ENCODE assay signal across 1 cellular context in genomic region chr12:26158078-26158764, GRCh38.
TF ChIP-seq lines count a peak whose summit lies in the region.

No MANE protein-coding gene starts in this region.

TF ChIP-seq in HCT116, 20 proteins besides CTCF, POLR2A, EP300 and RAD21 (continued from another document):
- TF ChIP-seq REST (IDR thresholded peaks at IDR 0.05; ENCODE audit: low read depth) (no peak), ZBTB33 (IDR thresholded peaks at IDR 0.05; ENCODE audit: extremely low read depth, insufficient replicate concordance, low read length) (no peak), EGR1 (IDR thresholded peaks at IDR 0.05; ENCODE audit: low read depth) (no peak)
